Comparison of ENCODE assay signal across 8 cellular contexts in genomic region chr4:25862411-25863346, GRCh38. TPM values are rescaled to one million over a fixed set of nuclear protein-coding genes. Genes with fewer than 3 reads are reported as not detected.
DNase-seq lines count a peak whose midpoint lies in the region; ATAC-seq and TF ChIP-seq lines count a peak whose summit lies in the region.

Gene SEL1L3 (minus strand): TSS chr4:25862988. CDS start chr4:25862836, 152 bp downstream.

- H3K27me3 Mint-ChIP-seq in activated naive CD8-positive, alpha-beta T cell treated with anti-CD3 and anti-CD28 coated beads for 36 hours = peaks cover 4% of the 10 kb centered on the region

- intact Hi-C loops in left cardiac atrium (cut with DNase I) = no loop called here

- H3K36me3 Mint-ChIP-seq in activated naive CD8-positive, alpha-beta T cell treated with anti-CD3 and anti-CD28 coated beads for 36 hours = peaks cover 26% of the 10 kb centered on the region

- no peaks in the 10 kb centered on the region for H3K36me3 ChIP-seq in SJCRH30
- H3K36me3 ChIP-seq in BE2C = no peaks in the 10 kb centered on the region

- H3K9me3 ChIP-seq in SJCRH30 (replicated peaks) (no peaks in the 10 kb centered on the region), BE2C (no peaks in the 10 kb centered on the region)

- H3K27me3 ChIP-seq in SJCRH30 (no peaks in the 10 kb centered on the region), BE2C (peaks cover 27% of the 10 kb centered on the region)

- H3K4me3 Mint-ChIP-seq in activated naive CD8-positive, alpha-beta T cell treated with anti-CD3 and anti-CD28 coated beads for 36 hours = peak within 1 kb of the TSS; percentile 99

- peaks cover 31% of the 10 kb centered on the region for H3K4me1 Mint-ChIP-seq in activated naive CD8-positive, alpha-beta T cell treated with anti-CD3 and anti-CD28 coated beads for 36 hours

- peak; percentile 55 to 59 for DNase-seq in SJCRH30
- DNase-seq in activated naive CD8-positive, alpha-beta T cell treated with anti-CD3 and anti-CD28 coated beads for 36 hours = peak; percentile 69
- DNase-seq in left cardiac atrium = peak; percentile 41
- no peak for DNase-seq in retinal pigment epithelial cell (ENCODE audit: low read depth)
- no peak for DNase-seq in BE2C
- DNase-seq in DMS153 treated with DMSO at 0.1 percent for 48 hours (lab: John Stamatoyannopoulos, UW; ENCODE audit: unreplicated experiment) = no peak

- H3K4me3 ChIP-seq in SJCRH30 = peak within 1 kb of the TSS; percentile 85
- H3K4me3 ChIP-seq in retinal pigment epithelial cell (ENCODE audit: low read length) = peak within 1 kb of the TSS; percentile 61
- H3K4me3 ChIP-seq in BE2C (ENCODE audit: low read depth, low read length) = no peak within 1 kb of the TSS

- H3K9me3 Mint-ChIP-seq in activated naive CD8-positive, alpha-beta T cell treated with anti-CD3 and anti-CD28 coated beads for 36 hours = no peaks in the 10 kb centered on the region

- peak within 1 kb of the TSS; percentile 50 for H3K27ac ChIP-seq in SJCRH30

- TF ChIP-seq CTCF in retinal pigment epithelial cell (conservative IDR thresholded peaks at IDR 0.05; ENCODE audit: low read depth, low read length) (no peak), BE2C (IDR thresholded peaks at IDR 0.05; ENCODE audit: low read depth, low read length) (no peak)

- peak within 1 kb of the TSS; percentile 99 for H3K27ac Mint-ChIP-seq in activated naive CD8-positive, alpha-beta T cell treated with anti-CD3 and anti-CD28 coated beads for 36 hours

- H3K4me1 ChIP-seq in SJCRH30 = peaks cover 33% of the 10 kb centered on the region
- H3K4me1 ChIP-seq in BE2C = no peaks in the 10 kb centered on the region

- peak; percentile 26 for ATAC-seq in GM18502 (IDR thresholded peaks at IDR 0.05; ENCODE audit: poor library complexity, unreplicated experiment)
- ATAC-seq in HG02798 (IDR thresholded peaks at IDR 0.05; ENCODE audit: poor library complexity, unreplicated experiment) = peak; percentile 66
- peak; percentile 29 to 30 for ATAC-seq in left cardiac atrium

RNA-seq across cellular contexts. Expression of gene SEL1L3, which starts in this region (rescaled TPM):
- 37.6 and 52.3 TPM in 2 replicates for total RNA-seq in SJCRH30 (2014; rRNA removed; shearing (Covaris generic))
- 10 to 100 TPM; 25.5 to 27.1 TPM for total RNA-seq in activated naive CD8-positive, alpha-beta T cell treated with anti-CD3 and anti-CD28 coated beads for 36 hours
- 1 to 10 TPM; 5.6 to 6.6 TPM for total RNA-seq in left cardiac atrium
- not detected for polyA plus RNA-seq in BE2C (2012; ENCODE audit: insufficient read depth, insufficient read length, low read depth)

Comparison
In these comparisons a context has a peak if more than half of its experiments do, and no peak if none do; other contexts are left out.
1. DNase-seq: peak in SJCRH30 (2 of 2), activated naive CD8-positive, alpha-beta T cell treated with anti-CD3 and anti-CD28 coated beads for 36 hours (single experiment) and left cardiac atrium (single experiment); none in retinal pigment epithelial cell (single experiment), BE2C (single experiment) and DMS153 treated with DMSO at 0.1 percent for 48 hours (single experiment).
2. Peak in every context shown above with its lines, with median percentiles within 50 percentile points of each other: ATAC-seq.